ENCODE assay signal across 1 cellular context in the genomic region with DNA sequence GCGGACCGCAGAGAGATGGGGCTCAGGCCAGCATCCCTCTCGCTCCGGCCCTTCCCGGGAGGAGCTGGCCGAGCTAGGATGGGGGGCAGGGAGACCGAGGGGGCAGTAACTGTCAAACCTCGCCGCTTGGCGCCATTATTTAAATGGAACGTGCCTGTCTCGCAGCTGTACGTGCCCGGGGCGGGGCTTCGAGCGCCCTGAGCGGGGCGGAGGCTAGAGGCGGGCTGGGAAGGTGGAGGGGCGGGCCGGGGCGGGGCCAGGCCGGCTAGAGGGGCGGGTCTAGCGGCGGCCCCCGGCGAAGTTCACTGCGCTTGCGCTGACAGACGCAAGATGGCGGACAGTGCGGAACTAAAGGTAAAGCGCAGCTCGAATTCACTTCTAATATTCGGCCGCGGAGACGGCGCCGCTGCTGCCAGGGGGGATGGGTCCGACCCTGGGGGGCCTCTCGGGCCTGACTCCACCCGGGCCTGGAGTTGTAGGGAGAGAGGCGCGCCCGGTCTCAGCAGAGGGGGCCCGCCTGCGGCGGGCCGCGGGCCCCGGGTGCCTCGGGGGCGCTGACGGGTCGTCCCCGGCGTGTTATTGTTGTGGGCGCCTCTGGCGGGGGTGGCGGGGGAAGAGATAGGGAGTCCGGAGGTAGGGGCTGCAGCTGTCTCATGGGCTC.
TF ChIP-seq lines count a peak whose summit lies in the region.

A gene (plus strand): TSS at position 319 of the 661 bp plus-strand sequence. CDS start 12 bp downstream, at position 331.

TF ChIP-seq in HepG2, 621 proteins besides CTCF, POLR2A, EP300 and RAD21 (continued from another document and continues in another):
- TF ChIP-seq, protein P1, sequence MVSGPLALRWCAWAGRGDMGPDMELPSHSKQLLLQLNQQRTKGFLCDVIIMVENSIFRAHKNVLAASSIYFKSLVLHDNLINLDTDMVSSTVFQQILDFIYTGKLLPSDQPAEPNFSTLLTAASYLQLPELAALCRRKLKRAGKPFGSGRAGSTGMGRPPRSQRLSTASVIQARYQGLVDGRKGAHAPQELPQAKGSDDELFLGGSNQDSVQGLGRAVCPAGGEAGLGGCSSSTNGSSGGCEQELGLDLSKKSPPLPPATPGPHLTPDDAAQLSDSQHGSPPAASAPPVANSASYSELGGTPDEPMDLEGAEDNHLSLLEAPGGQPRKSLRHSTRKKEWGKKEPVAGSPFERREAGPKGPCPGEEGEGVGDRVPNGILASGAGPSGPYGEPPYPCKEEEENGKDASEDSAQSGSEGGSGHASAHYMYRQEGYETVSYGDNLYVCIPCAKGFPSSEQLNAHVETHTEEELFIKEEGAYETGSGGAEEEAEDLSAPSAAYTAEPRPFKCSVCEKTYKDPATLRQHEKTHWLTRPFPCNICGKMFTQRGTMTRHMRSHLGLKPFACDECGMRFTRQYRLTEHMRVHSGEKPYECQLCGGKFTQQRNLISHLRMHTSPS (CRISPR knock-in tag; IDR thresholded peaks at IDR 0.05; ENCODE audit: low read depth) = no peak
- TF ChIP-seq KLF12 (CRISPR knock-in tag; IDR thresholded peaks at IDR 0.05; ENCODE audit: borderline replicate concordance) (no peak), CENPT (CRISPR knock-in tag; IDR thresholded peaks at IDR 0.05; ENCODE audit: low read depth) (no peak), ZNF75D (CRISPR knock-in tag; IDR thresholded peaks at IDR 0.05; ENCODE audit: borderline replicate concordance) (no peak), ZNF253 (CRISPR knock-in tag; IDR thresholded peaks at IDR 0.05; ENCODE audit: borderline replicate concordance) (no peak), ZNF629 (CRISPR knock-in tag; conservative IDR thresholded peaks at IDR 0.05) (no peak), YEATS4 (CRISPR knock-in tag; IDR thresholded peaks at IDR 0.05; ENCODE audit: borderline replicate concordance) (peak; percentile 70; the same call in 1 of the 2 replicates), TP53 (CRISPR knock-in tag; conservative IDR thresholded peaks at IDR 0.05) (no peak), YEATS2 (CRISPR knock-in tag; IDR thresholded peaks at IDR 0.05; ENCODE audit: borderline replicate concordance) (no peak), RBM22 (optimal IDR thresholded peaks at IDR 0.05; ENCODE audit: low read length) (no peak), ZFP37 (CRISPR knock-in tag; IDR thresholded peaks at IDR 0.05; ENCODE audit: borderline replicate concordance) (no peak), SMAD3 (CRISPR knock-in tag; IDR thresholded peaks at IDR 0.05) (no peak), ZBTB3 (CRISPR knock-in tag; IDR thresholded peaks at IDR 0.05; ENCODE audit: borderline replicate concordance, low read depth) (no peak), CREB1 (IDR thresholded peaks at IDR 0.05) (no peak), CREB1 (CRISPR knock-in tag; IDR thresholded peaks at IDR 0.05) (peak; percentile 61; the same call in 1 of the 2 replicates), ZNF552 (CRISPR knock-in tag; IDR thresholded peaks at IDR 0.05; ENCODE audit: borderline replicate concordance) (no peak), ETV6 (CRISPR knock-in tag; conservative IDR thresholded peaks at IDR 0.05) (no peak), MAZ (IDR thresholded peaks at IDR 0.05; ENCODE audit: borderline replicate concordance, low read depth, low read length) (peak; percentile 62), MAZ (CRISPR knock-in tag; IDR thresholded peaks at IDR 0.05; ENCODE audit: low read depth) (no peak; the same call in 1 of the 2 replicates), MEF2D (CRISPR knock-in tag; IDR thresholded peaks at IDR 0.05) (no peak), ATRX (CRISPR knock-in tag; IDR thresholded peaks at IDR 0.05; ENCODE audit: borderline replicate concordance) (no peak), MBD4 (IDR thresholded peaks at IDR 0.05; ENCODE audit: borderline replicate concordance, low read length) (no peak), HES4 (CRISPR knock-in tag; IDR thresholded peaks at IDR 0.05; ENCODE audit: borderline replicate concordance) (no peak), NFYB (CRISPR knock-in tag; IDR thresholded peaks at IDR 0.05) (peak; percentile 18; the same call in 1 of the 2 replicates), SAFB2 (CRISPR knock-in tag; IDR thresholded peaks at IDR 0.05; ENCODE audit: borderline replicate concordance, low read depth) (no peak), SMC3 (IDR thresholded peaks at IDR 0.05; ENCODE audit: low read length) (no peak), ZNF225 (CRISPR knock-in tag; IDR thresholded peaks at IDR 0.05) (no peak), SP5 (CRISPR knock-in tag; IDR thresholded peaks at IDR 0.05; ENCODE audit: borderline replicate concordance, low read depth) (no peak)
- TF ChIP-seq, protein P2, sequence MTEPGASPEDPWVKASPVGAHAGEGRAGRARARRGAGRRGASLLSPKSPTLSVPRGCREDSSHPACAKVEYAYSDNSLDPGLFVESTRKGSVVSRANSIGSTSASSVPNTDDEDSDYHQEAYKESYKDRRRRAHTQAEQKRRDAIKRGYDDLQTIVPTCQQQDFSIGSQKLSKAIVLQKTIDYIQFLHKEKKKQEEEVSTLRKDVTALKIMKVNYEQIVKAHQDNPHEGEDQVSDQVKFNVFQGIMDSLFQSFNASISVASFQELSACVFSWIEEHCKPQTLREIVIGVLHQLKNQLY (CRISPR knock-in tag; IDR thresholded peaks at IDR 0.05) = no peak
- TF ChIP-seq, protein P3, sequence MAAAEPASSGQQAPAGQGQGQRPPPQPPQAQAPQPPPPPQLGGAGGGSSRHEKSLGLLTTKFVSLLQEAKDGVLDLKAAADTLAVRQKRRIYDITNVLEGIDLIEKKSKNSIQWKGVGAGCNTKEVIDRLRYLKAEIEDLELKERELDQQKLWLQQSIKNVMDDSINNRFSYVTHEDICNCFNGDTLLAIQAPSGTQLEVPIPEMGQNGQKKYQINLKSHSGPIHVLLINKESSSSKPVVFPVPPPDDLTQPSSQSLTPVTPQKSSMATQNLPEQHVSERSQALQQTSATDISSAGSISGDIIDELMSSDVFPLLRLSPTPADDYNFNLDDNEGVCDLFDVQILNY (CRISPR knock-in tag; conservative IDR thresholded peaks at IDR 0.05) = 0 out of 2 replicates have a peak, but pooled peaks have one; percentile 76
- TF ChIP-seq, protein P4, sequence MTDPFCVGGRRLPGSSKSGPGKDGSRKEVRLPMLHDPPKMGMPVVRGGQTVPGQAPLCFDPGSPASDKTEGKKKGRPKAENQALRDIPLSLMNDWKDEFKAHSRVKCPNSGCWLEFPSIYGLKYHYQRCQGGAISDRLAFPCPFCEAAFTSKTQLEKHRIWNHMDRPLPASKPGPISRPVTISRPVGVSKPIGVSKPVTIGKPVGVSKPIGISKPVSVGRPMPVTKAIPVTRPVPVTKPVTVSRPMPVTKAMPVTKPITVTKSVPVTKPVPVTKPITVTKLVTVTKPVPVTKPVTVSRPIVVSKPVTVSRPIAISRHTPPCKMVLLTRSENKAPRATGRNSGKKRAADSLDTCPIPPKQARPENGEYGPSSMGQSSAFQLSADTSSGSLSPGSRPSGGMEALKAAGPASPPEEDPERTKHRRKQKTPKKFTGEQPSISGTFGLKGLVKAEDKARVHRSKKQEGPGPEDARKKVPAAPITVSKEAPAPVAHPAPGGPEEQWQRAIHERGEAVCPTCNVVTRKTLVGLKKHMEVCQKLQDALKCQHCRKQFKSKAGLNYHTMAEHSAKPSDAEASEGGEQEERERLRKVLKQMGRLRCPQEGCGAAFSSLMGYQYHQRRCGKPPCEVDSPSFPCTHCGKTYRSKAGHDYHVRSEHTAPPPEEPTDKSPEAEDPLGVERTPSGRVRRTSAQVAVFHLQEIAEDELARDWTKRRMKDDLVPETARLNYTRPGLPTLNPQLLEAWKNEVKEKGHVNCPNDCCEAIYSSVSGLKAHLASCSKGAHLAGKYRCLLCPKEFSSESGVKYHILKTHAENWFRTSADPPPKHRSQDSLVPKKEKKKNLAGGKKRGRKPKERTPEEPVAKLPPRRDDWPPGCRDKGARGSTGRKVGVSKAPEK (CRISPR knock-in tag; IDR thresholded peaks at IDR 0.05; ENCODE audit: borderline replicate concordance) = no peak
- TF ChIP-seq, protein P5, sequence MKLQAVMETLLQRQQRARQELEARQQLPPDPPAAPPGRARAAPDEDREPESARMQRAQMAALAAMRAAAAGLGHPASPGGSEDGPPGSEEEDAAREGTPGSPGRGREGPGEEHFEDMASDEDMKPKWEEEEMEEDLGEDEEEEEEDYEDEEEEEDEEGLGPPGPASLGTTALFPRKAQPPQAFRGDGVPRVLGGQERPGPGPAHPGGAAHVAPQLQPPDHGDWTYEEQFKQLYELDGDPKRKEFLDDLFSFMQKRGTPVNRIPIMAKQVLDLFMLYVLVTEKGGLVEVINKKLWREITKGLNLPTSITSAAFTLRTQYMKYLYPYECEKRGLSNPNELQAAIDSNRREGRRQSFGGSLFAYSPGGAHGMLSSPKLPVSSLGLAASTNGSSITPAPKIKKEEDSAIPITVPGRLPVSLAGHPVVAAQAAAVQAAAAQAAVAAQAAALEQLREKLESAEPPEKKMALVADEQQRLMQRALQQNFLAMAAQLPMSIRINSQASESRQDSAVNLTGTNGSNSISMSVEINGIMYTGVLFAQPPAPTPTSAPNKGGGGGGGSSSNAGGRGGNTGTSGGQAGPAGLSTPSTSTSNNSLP (IDR thresholded peaks at IDR 0.05; ENCODE audit: low read depth, low read length) = no peak
- TF ChIP-seq, protein P6, sequence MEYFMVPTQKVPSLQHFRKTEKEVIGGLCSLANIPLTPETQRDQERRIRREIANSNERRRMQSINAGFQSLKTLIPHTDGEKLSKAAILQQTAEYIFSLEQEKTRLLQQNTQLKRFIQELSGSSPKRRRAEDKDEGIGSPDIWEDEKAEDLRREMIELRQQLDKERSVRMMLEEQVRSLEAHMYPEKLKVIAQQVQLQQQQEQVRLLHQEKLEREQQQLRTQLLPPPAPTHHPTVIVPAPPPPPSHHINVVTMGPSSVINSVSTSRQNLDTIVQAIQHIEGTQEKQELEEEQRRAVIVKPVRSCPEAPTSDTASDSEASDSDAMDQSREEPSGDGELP (IDR thresholded peaks at IDR 0.05; ENCODE audit: borderline replicate concordance, low read depth) = peak; percentile 71
- TF ChIP-seq, protein P7, sequence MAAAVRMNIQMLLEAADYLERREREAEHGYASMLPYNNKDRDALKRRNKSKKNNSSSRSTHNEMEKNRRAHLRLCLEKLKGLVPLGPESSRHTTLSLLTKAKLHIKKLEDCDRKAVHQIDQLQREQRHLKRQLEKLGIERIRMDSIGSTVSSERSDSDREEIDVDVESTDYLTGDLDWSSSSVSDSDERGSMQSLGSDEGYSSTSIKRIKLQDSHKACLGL (CRISPR knock-in tag; IDR thresholded peaks at IDR 0.05) = peak; percentile 16; the same call in 1 of the 2 replicates
- TF ChIP-seq, protein P8, sequence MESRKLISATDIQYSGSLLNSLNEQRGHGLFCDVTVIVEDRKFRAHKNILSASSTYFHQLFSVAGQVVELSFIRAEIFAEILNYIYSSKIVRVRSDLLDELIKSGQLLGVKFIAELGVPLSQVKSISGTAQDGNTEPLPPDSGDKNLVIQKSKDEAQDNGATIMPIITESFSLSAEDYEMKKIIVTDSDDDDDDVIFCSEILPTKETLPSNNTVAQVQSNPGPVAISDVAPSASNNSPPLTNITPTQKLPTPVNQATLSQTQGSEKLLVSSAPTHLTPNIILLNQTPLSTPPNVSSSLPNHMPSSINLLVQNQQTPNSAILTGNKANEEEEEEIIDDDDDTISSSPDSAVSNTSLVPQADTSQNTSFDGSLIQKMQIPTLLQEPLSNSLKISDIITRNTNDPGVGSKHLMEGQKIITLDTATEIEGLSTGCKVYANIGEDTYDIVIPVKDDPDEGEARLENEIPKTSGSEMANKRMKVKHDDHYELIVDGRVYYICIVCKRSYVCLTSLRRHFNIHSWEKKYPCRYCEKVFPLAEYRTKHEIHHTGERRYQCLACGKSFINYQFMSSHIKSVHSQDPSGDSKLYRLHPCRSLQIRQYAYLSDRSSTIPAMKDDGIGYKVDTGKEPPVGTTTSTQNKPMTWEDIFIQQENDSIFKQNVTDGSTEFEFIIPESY (CRISPR knock-in tag; IDR thresholded peaks at IDR 0.05) = no peak
- TF ChIP-seq, protein P9, sequence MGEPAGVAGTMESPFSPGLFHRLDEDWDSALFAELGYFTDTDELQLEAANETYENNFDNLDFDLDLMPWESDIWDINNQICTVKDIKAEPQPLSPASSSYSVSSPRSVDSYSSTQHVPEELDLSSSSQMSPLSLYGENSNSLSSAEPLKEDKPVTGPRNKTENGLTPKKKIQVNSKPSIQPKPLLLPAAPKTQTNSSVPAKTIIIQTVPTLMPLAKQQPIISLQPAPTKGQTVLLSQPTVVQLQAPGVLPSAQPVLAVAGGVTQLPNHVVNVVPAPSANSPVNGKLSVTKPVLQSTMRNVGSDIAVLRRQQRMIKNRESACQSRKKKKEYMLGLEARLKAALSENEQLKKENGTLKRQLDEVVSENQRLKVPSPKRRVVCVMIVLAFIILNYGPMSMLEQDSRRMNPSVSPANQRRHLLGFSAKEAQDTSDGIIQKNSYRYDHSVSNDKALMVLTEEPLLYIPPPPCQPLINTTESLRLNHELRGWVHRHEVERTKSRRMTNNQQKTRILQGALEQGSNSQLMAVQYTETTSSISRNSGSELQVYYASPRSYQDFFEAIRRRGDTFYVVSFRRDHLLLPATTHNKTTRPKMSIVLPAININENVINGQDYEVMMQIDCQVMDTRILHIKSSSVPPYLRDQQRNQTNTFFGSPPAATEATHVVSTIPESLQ (CRISPR knock-in tag; conservative IDR thresholded peaks at IDR 0.05) = no peak
- TF ChIP-seq, protein P10, sequence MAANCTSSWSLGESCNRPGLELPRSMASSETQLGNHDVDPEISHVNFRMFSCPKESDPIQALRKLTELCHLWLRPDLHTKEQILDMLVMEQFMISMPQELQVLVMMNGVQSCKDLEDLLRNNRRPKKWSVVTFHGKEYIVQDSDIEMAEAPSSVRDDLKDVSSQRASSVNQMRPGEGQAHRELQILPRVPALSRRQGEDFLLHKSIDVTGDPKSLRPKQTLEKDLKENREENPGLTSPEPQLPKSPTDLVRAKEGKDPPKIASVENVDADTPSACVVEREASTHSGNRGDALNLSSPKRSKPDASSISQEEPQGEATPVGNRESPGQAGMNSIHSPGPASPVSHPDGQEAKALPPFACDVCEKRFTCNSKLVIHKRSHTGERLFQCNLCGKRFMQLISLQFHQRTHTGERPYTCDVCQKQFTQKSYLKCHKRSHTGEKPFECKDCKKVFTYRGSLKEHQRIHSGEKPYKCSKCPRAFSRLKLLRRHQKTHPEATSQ (CRISPR knock-in tag; IDR thresholded peaks at IDR 0.05; ENCODE audit: borderline replicate concordance) = 0 out of 2 replicates have a peak, but pooled peaks have one; percentile 51
